In the genomic region with DNA sequence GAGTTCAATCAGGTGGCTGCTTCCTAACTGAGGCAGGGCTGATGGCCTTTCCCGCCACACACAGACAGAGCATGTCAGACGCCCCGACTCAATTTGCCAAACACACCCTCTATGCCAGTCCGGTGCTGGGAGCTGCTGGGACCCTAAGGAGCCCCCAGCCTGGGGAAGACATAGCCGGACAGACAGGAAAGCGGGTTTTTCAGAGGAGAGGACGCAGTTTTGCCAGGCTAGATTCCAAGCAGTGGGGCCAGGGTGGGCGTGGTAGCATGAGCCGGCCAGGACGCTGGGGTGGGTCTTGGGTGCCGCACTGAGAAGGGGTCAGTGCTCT, we compare ENCODE assay signal across 8 cellular contexts. TPM values are rescaled to one million over a fixed set of nuclear protein-coding genes. Genes with fewer than 3 reads are reported as not detected.
DNase-seq lines count a peak whose midpoint lies in the region; ATAC-seq and TF ChIP-seq lines count a peak whose summit lies in the region.

No MANE protein-coding gene starts in this region.

- H3K9me3 ChIP-seq in tibial artery: no peaks in the 10 kb centered on the region

- H3K9me3 Mint-ChIP-seq in activated T-cell treated with anti-CD3 and anti-CD28 coated beads, Interleukin-2, amount 50 U/mL, for 4 hours: no peaks in the 10 kb centered on the region
- H3K9me3 Mint-ChIP-seq in activated naive CD8-positive, alpha-beta T cell (ENCODE audit: low read depth): no peaks in the 10 kb centered on the region

- ATAC-seq in activated T-cell treated with anti-CD3 and anti-CD28 coated beads, Interleukin-2, amount 50 U/mL, for 4 hours: no peak
- ATAC-seq in HG02642 (IDR thresholded peaks at IDR 0.05; ENCODE audit: poor library complexity, unreplicated experiment): no peak

- H3K4me1 ChIP-seq in tibial artery: peaks cover 0 to 24% (median 18%) of the 10 kb centered on the region in 4 donors

- H3K4me3 ChIP-seq in tibial artery: peak overlapping the region; percentile 56 to 68

- in situ Hi-C loops in GM13977 (cut with MboI; ENCODE audit: low pct_unique_long_range_greater_than_20kb, low sequenced_read_pairs, unreplicated experiment) (no loop called here), KBM-7 (cut with MboI; ENCODE audit: low pct_unique_long_range_greater_than_20kb, low sequenced_read_pairs) (no loop called here)

- no peaks in the 10 kb centered on the region for H3K36me3 Mint-ChIP-seq in activated T-cell treated with anti-CD3 and anti-CD28 coated beads, Interleukin-2, amount 50 U/mL, for 4 hours (ENCODE audit: insufficient read depth)
- no peaks in the 10 kb centered on the region for H3K36me3 Mint-ChIP-seq in activated naive CD8-positive, alpha-beta T cell

- peak overlapping the region; percentile 46 for H3K27ac ChIP-seq in layer of hippocampus (ENCODE audit: low read depth, low read length)
- H3K27ac ChIP-seq in tibial artery: peak overlapping the region in 1 of 2 donors; percentile 47

- peaks cover 6 to 10% (median 7%) of the 10 kb centered on the region in 3 donors for H3K36me3 ChIP-seq in tibial artery

- H3K4me3 Mint-ChIP-seq in activated T-cell treated with anti-CD3 and anti-CD28 coated beads, Interleukin-2, amount 50 U/mL, for 4 hours: peak overlapping the region; percentile 78
- H3K4me3 Mint-ChIP-seq in activated naive CD8-positive, alpha-beta T cell: peak overlapping the region; percentile 84

- no peaks in the 10 kb centered on the region for H3K27me3 ChIP-seq in layer of hippocampus (ENCODE audit: control insufficient read depth, insufficient read depth, low read length)
- H3K27me3 ChIP-seq in tibial artery: no peaks in the 10 kb centered on the region

- no peaks in the 10 kb centered on the region for H3K27me3 Mint-ChIP-seq in activated T-cell treated with anti-CD3 and anti-CD28 coated beads, Interleukin-2, amount 50 U/mL, for 4 hours (ENCODE audit: low read depth)
- H3K27me3 Mint-ChIP-seq in activated naive CD8-positive, alpha-beta T cell: no peaks in the 10 kb centered on the region

- H3K27ac Mint-ChIP-seq in activated naive CD8-positive, alpha-beta T cell: peak overlapping the region; percentile 80

- intact Hi-C loops in tibial artery (cut with DNase I; ENCODE audit: low total_unique reads): loop anchor here (5.0 kb wide), 1 partner anchor 35 kb away; the partner anchor contains the start of gene PIK3R2

- H3K4me1 Mint-ChIP-seq in activated T-cell treated with anti-CD3 and anti-CD28 coated beads, Interleukin-2, amount 50 U/mL, for 4 hours (ENCODE audit: low read depth): peaks cover 36% of the 10 kb centered on the region
- H3K4me1 Mint-ChIP-seq in activated naive CD8-positive, alpha-beta T cell (ENCODE audit: low read depth): peaks cover 35% of the 10 kb centered on the region

- DNase-seq in activated T-cell treated with anti-CD3 and anti-CD28 coated beads, Interleukin-2, amount 50 U/mL, for 4 hours: no peak
- no peak for DNase-seq in activated T-cell treated with anti-CD3 and anti-CD28 coated beads, Interleukin-2, amount 50 U/mL, for 1 hour
- DNase-seq in tibial artery (no peak), GM13977 (ENCODE audit: low spot score) (no peak), KBM-7 (no peak)

- TF ChIP-seq CTCF in tibial artery (IDR thresholded peaks at IDR 0.05): no peak
- TF ChIP-seq CTCF in GM13977 (IDR thresholded peaks at IDR 0.05; ENCODE audit: extremely low read depth, insufficient read depth, missing control alignments): no peak

RNA-seq across cellular contexts. Expression of gene MAST3, which starts 19.8 kb away (rescaled TPM):
- 10 to 100 TPM; 10.4 to 11.1 (median 10.7) TPM for total RNA-seq in activated T-cell treated with anti-CD3 and anti-CD28 coated beads, Interleukin-2, amount 50 U/mL, for 4 hours

RNA-seq across cellular contexts. Expression of gene IL12RB1, which starts 30.6 kb away (rescaled TPM):
- total RNA-seq in activated T-cell treated with anti-CD3 and anti-CD28 coated beads, Interleukin-2, amount 50 U/mL, for 4 hours: 10 to 100 TPM; 10.4 to 16.1 (median 14.8) TPM

RNA-seq across cellular contexts. Expression of gene PIK3R2, which starts 35.6 kb away (rescaled TPM):
- 10 to 100 TPM; 16.5 to 21.4 (median 19.6) TPM for total RNA-seq in activated T-cell treated with anti-CD3 and anti-CD28 coated beads, Interleukin-2, amount 50 U/mL, for 4 hours

RNA-seq across cellular contexts. Expression of gene IFI30, which starts 56.3 kb away (rescaled TPM):
- 10 to 100 TPM; 13.6 to 36.7 (median 13.8) TPM for total RNA-seq in activated T-cell treated with anti-CD3 and anti-CD28 coated beads, Interleukin-2, amount 50 U/mL, for 4 hours
